In genomic region chr5:62354028-62354874, GRCh38 we compare ENCODE assay signal across 1 cellular context.
TF ChIP-seq lines count a peak whose summit lies in the region.

No MANE protein-coding gene starts in this region.

TF ChIP-seq in IMR-90, 13 proteins besides CTCF, POLR2A, EP300 and RAD21 (continued from another document):
- TF ChIP-seq CHD1 (IDR thresholded peaks at IDR 0.05; ENCODE audit: low read depth, low read length) (no peak), MXI1 (IDR thresholded peaks at IDR 0.05; ENCODE audit: borderline replicate concordance, low read depth, low read length) (no peak), ELK1 (IDR thresholded peaks at IDR 0.05; ENCODE audit: borderline replicate concordance, low read depth, low read length) (no peak), NFE2L2 (IDR thresholded peaks at IDR 0.05; ENCODE audit: low read depth, low read length) (no peak), MAFK (IDR thresholded peaks at IDR 0.05; ENCODE audit: low read depth, low read length) (0 out of 2 replicates have a peak, but pooled peaks have one; percentile 22), RFX5 (IDR thresholded peaks at IDR 0.05; ENCODE audit: low read depth, low read length) (no peak), FOS (IDR thresholded peaks at IDR 0.05; ENCODE audit: low read depth, low read length) (no peak), RCOR1 (IDR thresholded peaks at IDR 0.05; ENCODE audit: insufficient replicate concordance, low read length) (no peak)
